Comparison of ENCODE assay signal across 8 cellular contexts in genomic region chr19:12867120-12868099, GRCh38. TPM values are rescaled to one million over a fixed set of nuclear protein-coding genes. Genes with fewer than 3 reads are reported as not detected.
DNase-seq lines count a peak whose midpoint lies in the region; TF ChIP-seq lines count a peak whose summit lies in the region.

No MANE protein-coding gene starts in this region.

- peak; percentile 31 for TF ChIP-seq CTCF in 22Rv1 (IDR thresholded peaks at IDR 0.05)
- no peak for TF ChIP-seq CTCF in adrenal gland (IDR thresholded peaks at IDR 0.05)

- H3K27ac ChIP-seq in 22Rv1 = peak overlapping the region; percentile 90
- peak overlapping the region in 1 of 5 donors; percentile 17 for H3K27ac ChIP-seq in adrenal gland

- H3K9me3 ChIP-seq in adrenal gland (replicated peaks in 1 of 3) = no peaks in the 10 kb centered on the region

- H3K27me3 ChIP-seq in adrenal gland = no peaks in the 10 kb centered on the region

- DNase-seq in GM19238 (ENCODE audit: insufficient read length, low spot score) (peak; percentile 89), RPMI8226 (peak; percentile 40), adrenal gland (peak in 5 of 7 donors; percentile 56 to 70 (median 61)), NCI-H446 treated with DMSO at 0.1 percent for 48 hours (lab: John Stamatoyannopoulos, UW) (no peak), KG1 (lab: John Stamatoyannopoulos, UW) (no peak)
- peak; percentile 60 for DNase-seq in stimulated activated CD4-positive, alpha-beta T cell treated with anti-CD3 and anti-CD28 coated beads, Interleukin-12 subunit alpha, Interleukin-12 subunit beta, amount 100 ng/mL, for 4 hours

- WGBS in adrenal gland, 4 donors = 7 to 21% (median 14%) methylated on average over 18 to 51 of the region's 51 CpGs

- intact Hi-C loops in adrenal gland (cut with DNase I) = no loop called here

- H3K36me3 ChIP-seq in adrenal gland (replicated peaks in 1 of 2) = no peaks in the 10 kb centered on the region

- H3K4me3 ChIP-seq in adrenal gland = peak overlapping the region in 2 of 4 donors; percentile 19 to 59
- peak overlapping the region; percentile 2 for H3K4me3 ChIP-seq in iPS-11a (ENCODE audit: low read depth, low read length)

- no peak for TF ChIP-seq POLR2A in adrenal gland (IDR thresholded peaks at IDR 0.05)

- peaks cover 9% of the 10 kb centered on the region in 2 donors for H3K4me1 ChIP-seq in adrenal gland (replicated peaks in 1 of 2)

RNA-seq across cellular contexts. Expression of gene DNASE2, which starts 13.8 kb away (rescaled TPM):
- 10 to 100 TPM; 28.4 to 83.4 (median 55.1) TPM for total RNA-seq in adrenal gland
- polyA plus RNA-seq in adrenal gland = 10 to 100 TPM; 13.6 to 22.2 (median 17.9) TPM

RNA-seq across cellular contexts. Expression of gene KLF1, which starts 19.6 kb away (rescaled TPM):
- under 1 TPM in 1 of 8 donors, not detected in 7; 0.23 TPM for total RNA-seq in adrenal gland
- under 1 TPM in 1 of 3 donors, not detected in 2; 0.24 TPM for polyA plus RNA-seq in adrenal gland

RNA-seq across cellular contexts. Expression of gene GCDH, which starts 23.6 kb away (rescaled TPM):
- total RNA-seq in adrenal gland = 10 to 100 TPM; 28.9 to 78.4 (median 36.7) TPM
- 10 to 100 TPM; 16.2 to 26.9 (median 22.5) TPM for polyA plus RNA-seq in adrenal gland

RNA-seq across cellular contexts. Expression of gene MAST1, which starts 29.1 kb away (rescaled TPM):
- total RNA-seq in adrenal gland = 1 to 10 TPM; 1.3 to 6.9 (median 3.2) TPM
- polyA plus RNA-seq in adrenal gland = 10 to 100 TPM in 1 of 3 donors, 1 to 10 TPM in 2; 1.3 to 29.6 (median 4.7) TPM

RNA-seq across cellular contexts. Expression of gene RTBDN, which starts 33.0 kb away (rescaled TPM):
- total RNA-seq in adrenal gland = 1 to 10 TPM in 3 of 8 donors, under 1 TPM in 1, not detected in 4; 0.23 to 5.2 (median 2.9) TPM
- polyA plus RNA-seq in adrenal gland = 10 to 100 TPM in 1 of 3 donors, 1 to 10 TPM in 2; 2.0 to 16.4 (median 4.5) TPM

Comparison
In these comparisons a context has a peak if more than half of its experiments do, and no peak if none do; other contexts are left out.
1. DNase-seq: peak in GM19238 (single experiment), RPMI8226 (single experiment), adrenal gland (5 of 7) and stimulated activated CD4-positive, alpha-beta T cell treated with anti-CD3 and anti-CD28 coated beads, Interleukin-12 subunit alpha, Interleukin-12 subunit beta, amount 100 ng/mL, for 4 hours (single experiment); none in NCI-H446 treated with DMSO at 0.1 percent for 48 hours (single experiment) and KG1 (single experiment).